9 cellular contexts compared by ENCODE assay signal in the genomic region with DNA sequence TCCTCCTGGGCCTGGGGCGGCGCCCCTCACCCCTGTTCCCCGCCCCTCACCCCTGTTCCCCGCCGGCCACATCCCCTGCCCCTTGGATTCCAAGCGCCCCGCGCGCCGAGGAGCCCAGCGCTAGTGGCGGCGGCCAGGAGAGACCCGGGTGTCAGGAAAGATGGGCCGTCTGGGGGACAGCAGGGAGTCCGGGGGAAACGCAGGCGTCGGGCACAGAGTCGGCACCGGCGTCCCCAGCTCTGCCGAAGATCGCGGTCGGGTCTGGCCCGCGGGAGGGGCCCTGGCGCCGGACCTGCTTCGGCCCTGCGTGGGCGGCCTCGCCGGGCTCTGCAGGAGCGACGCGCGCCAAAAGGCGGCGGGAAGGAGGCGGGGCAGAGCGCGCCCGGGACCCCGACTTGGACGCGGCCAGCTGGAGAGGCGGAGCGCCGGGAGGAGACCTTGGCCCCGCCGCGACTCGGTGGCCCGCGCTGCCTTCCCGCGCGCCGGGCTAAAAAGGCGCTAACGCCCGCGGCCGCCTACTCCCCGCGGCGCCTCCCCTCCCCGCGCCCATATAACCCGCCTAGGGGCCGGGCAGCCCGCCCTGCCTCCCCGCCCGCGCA. TPM values are rescaled to one million over a fixed set of nuclear protein-coding genes. Genes with fewer than 3 reads are reported as not detected.
A peak's percentile ranks its signal among the peaks of the same experiment; 100 is the strongest.
DNase-seq lines count a peak whose midpoint lies in the region; ATAC-seq and TF ChIP-seq lines count a peak whose summit lies in the region.
"Had no signal": no experiment of that assay in that cellular context is flagged by ENCODE, and none has a peak within 500 bp of the region (broad histone marks: within the 10 kb centered on the region; RNA-seq: fewer than 3 reads in every experiment).

TP73 (plus strand) TSS at position 578 of the 599 bp plus-strand sequence. CDS start 29,850 bp downstream, outside the sequence.

- H3K4me1 Mint-ChIP-seq in T-cell = peaks cover 23 to 29% (median 26%) of the 10 kb centered on the region in 3 donors

- no peak for TF ChIP-seq RAD21 in HCT116 (IDR thresholded peaks at IDR 0.05; ENCODE audit: low read depth)

- BruUV-seq in HCT116 (replicated peaks; lab: Mats Ljungman, UMichigan) = no TSS peak

- in situ Hi-C loops in transverse colon (cut with MboI; ENCODE audit: low pct_ligation_motif_present in 1 of 4, low pct_unique_long_range_greater_than_20kb in 1 of 4, low sequenced_read_pairs in 3 of 4) = no loop called here

- H4K20me1 ChIP-seq in HCT116 (ENCODE audit: insufficient read depth) = no peaks in the 10 kb centered on the region

- POLR2A ChIA-PET in HCT116 (lab: Charles Lee) (interaction anchor here (0.9 kb wide), 1 partner anchor 14 kb away, joined by 3 read pairs; no protein-coding TSS in a partner anchor), T-cell (lab: Charles Lee) (no interaction called here)

- 7% methylated on average over 18 of the region's 77 CpGs; no CpG with 5 or more reads in 1 of the 2 donors for WGBS in transverse colon (ENCODE audit: low coverage in 1 of 2), 2 donors

- H3K27ac ChIP-seq in HCT116 (ENCODE audit: low read depth, low read length) = peak within 1 kb of the TSS; percentile 64
- no peak within 1 kb of the TSS for H3K27ac ChIP-seq in iPS-18a (ENCODE audit: low read length)
- no peak within 1 kb of the TSS for H3K27ac ChIP-seq in transverse colon
- H3K27ac ChIP-seq: epithelial cell of prostate had no signal

- ATAC-seq in HCT116 (peak; percentile 58), T-cell (replicated peaks in 1 of 4) (no peak), HG03571 (IDR thresholded peaks at IDR 0.05; ENCODE audit: unreplicated experiment) (no peak), HG03521 (IDR thresholded peaks at IDR 0.05; ENCODE audit: unreplicated experiment) (no peak)

- DNase-seq in DMS53 (lab: John Stamatoyannopoulos, UW) (peak; percentile 76), HCT116 (ENCODE audit: low read depth, low spot score) (peak; percentile 21), T-cell (peak in 2 of 34 experiments; percentile 11 to 18), transverse colon (no peak), NAMALWA (ENCODE audit: low spot score) (no peak)

- CTCF ChIA-PET in HCT116 (lab: Charles Lee) = interaction anchor here (1.3 kb wide), 1 partner anchor 33 kb away, joined by 5 read pairs; no protein-coding TSS in a partner anchor
- CTCF ChIA-PET in T-cell (lab: Charles Lee) = no interaction called here

- TF ChIP-seq EP300 in transverse colon (IDR thresholded peaks at IDR 0.05; ENCODE audit: low read depth) = no peak

- peaks cover 4 to 7% of the 10 kb centered on the region in 2 experiments; a peak in 2 of 4 replicates for H3K36me3 ChIP-seq in HCT116 (ENCODE audit: control insufficient read depth in 1 of 2, insufficient read depth in 2 of 2, low read length in 2 of 2)
- H3K36me3 ChIP-seq in iPS-18a (ENCODE audit: control insufficient read depth, low read depth, low read length) = peaks cover under 1% of the 10 kb centered on the region
- H3K36me3 ChIP-seq in transverse colon = peaks cover 0 to 3% (median under 1%) of the 10 kb centered on the region in 4 donors

- peaks cover 61% of the 10 kb centered on the region for H3K79me2 ChIP-seq in HCT116 (ENCODE audit: insufficient read depth, low read length)

- H3K27me3 ChIP-seq in HCT116 (ENCODE audit: insufficient read depth, low read length) (no peaks in the 10 kb centered on the region), iPS-18a (ENCODE audit: control insufficient read depth, insufficient read depth, low read length) (peaks cover 77% of the 10 kb centered on the region), transverse colon (peaks cover 70% of the 10 kb centered on the region)

- no peaks in the 10 kb centered on the region for H3K9me2 ChIP-seq in HCT116 (ENCODE audit: insufficient read depth)

- H3K4me2 ChIP-seq in HCT116 (ENCODE audit: low read length) = peak within 1 kb of the TSS; percentile 91

- intact Hi-C loops in HCT116 (cut with micrococcal nuclease) = no loop called here
- intact Hi-C loops in transverse colon (cut with DNase I; ENCODE audit: low total_unique reads) = no loop called here

- peak within 1 kb of the TSS; percentile 70 to 80 for H3K4me3 ChIP-seq in HCT116 (replicated peaks in 1 of 2; ENCODE audit: low read depth in 1 of 2, low read length in 2 of 2)
- peak within 1 kb of the TSS; percentile 50 for H3K4me3 ChIP-seq in iPS-18a (ENCODE audit: low read length)
- peak within 1 kb of the TSS in 3 of 4 donors; percentile 8 to 46 (median 35) for H3K4me3 ChIP-seq in transverse colon

- H3K27me3 Mint-ChIP-seq in T-cell = peaks cover 38 to 49% of the 10 kb centered on the region in 2 donors

- H3K36me3 Mint-ChIP-seq in T-cell = peaks cover 11% of the 10 kb centered on the region

- RAD21 ChIA-PET in HCT116 (lab: Charles Lee; ENCODE audit: low non-redundant PET in 1 of 2, low total read pairs in 2 of 2, uncharacterized antibody in 2 of 2, unreplicated experiment in 2 of 2) = no interaction called here

- H3K4me3 Mint-ChIP-seq in T-cell = peak within 1 kb of the TSS; percentile 31 to 73 (median 50)

- TF ChIP-seq CTCF in HCT116 (IDR thresholded peaks at IDR 0.05 in 2 of 3, conservative IDR thresholded peaks at IDR 0.05 in 1 of 3; ENCODE audit: borderline replicate concordance in 1 of 3, insufficient read depth in 1 of 3, low read depth in 2 of 3, low read length in 2 of 3) (0 out of 6 replicates have a peak, but pooled peaks of 1 of the 3 experiments have one; percentile 6), transverse colon (IDR thresholded peaks at IDR 0.05) (no peak)

- no peaks in the 10 kb centered on the region for H3K9me3 Mint-ChIP-seq in T-cell

- TF ChIP-seq POLR2A in HCT116 (IDR thresholded peaks at IDR 0.05; ENCODE audit: borderline replicate concordance, extremely low read depth, insufficient read depth, insufficient read length) (no peak), transverse colon (IDR thresholded peaks at IDR 0.05) (no peak)

- peaks cover 18 to 29% of the 10 kb centered on the region in 2 experiments for H3K4me1 ChIP-seq in HCT116 (ENCODE audit: control insufficient read depth in 1 of 2, insufficient read depth in 2 of 2, low read length in 2 of 2)
- H3K4me1 ChIP-seq in iPS-18a (ENCODE audit: control insufficient read depth, low read depth, low read length) = peaks cover 4% of the 10 kb centered on the region
- H3K4me1 ChIP-seq in transverse colon = peaks cover 12 to 43% (median 35%) of the 10 kb centered on the region in 4 donors

- no peak within 1 kb of the TSS for H3K27ac Mint-ChIP-seq in T-cell

- H2AFZ ChIP-seq in HCT116 (ENCODE audit: low read depth, low read length, poor library complexity, severe bottlenecking) = no peak within 1 kb of the TSS

- peak within 1 kb of the TSS; percentile 85 for H3K9ac ChIP-seq in HCT116 (ENCODE audit: low read length)
- no peak within 1 kb of the TSS for H3K9ac ChIP-seq in iPS-18a (ENCODE audit: low read length)

- H3K9me3 ChIP-seq in HCT116 (ENCODE audit: control insufficient read depth in 1 of 2, insufficient read depth in 1 of 2, low read depth in 1 of 2, low read length in 2 of 2) (no peaks in the 10 kb centered on the region), iPS-18a (ENCODE audit: control insufficient read depth, low read depth, low read length) (no peaks in the 10 kb centered on the region), transverse colon (no peaks in the 10 kb centered on the region)

TF ChIP-seq in HCT116, 20 proteins besides CTCF, POLR2A, EP300 and RAD21:
- TF ChIP-seq EGR1 (IDR thresholded peaks at IDR 0.05; ENCODE audit: low read depth) = peak; percentile 99
- TF ChIP-seq SRF (IDR thresholded peaks at IDR 0.05; ENCODE audit: low read depth) = no peak
- TF ChIP-seq POLR2AphosphoS5 (IDR thresholded peaks at IDR 0.05; ENCODE audit: low read depth, low read length) = 0 out of 2 replicates have a peak, but pooled peaks have one; percentile 37

RNA-seq across cellular contexts. Expression of gene TP73, which starts in this region (rescaled TPM):
- total RNA-seq in HCT116 (2021; ENCODE audit: unreplicated experiment) (19.2 TPM), T-cell (under 1 TPM in 4 of 5 donors, not detected in 1; 0.12 to 0.21 (median 0.18) TPM), transverse colon (under 1 TPM in 2 of 4 donors, not detected in 2; 0.20 to 0.32 TPM)
- polyA plus RNA-seq in HCT116 (2012) = 9.9 and 10.1 TPM in 2 replicates

Comparison
In these comparisons a context has a peak if more than half of its experiments do, and no peak if none do; other contexts are left out.
1. RNA of gene TP73 (total RNA-seq): 19.2 TPM in HCT116 (single experiment); 0.20 to 0.32 TPM in transverse colon and 0.12 to 0.21 TPM in T-cell; every median in the first group is over 10 times any median in the second.
2. DNase-seq: peak in DMS53 (single experiment) and HCT116 (single experiment); none in transverse colon (single experiment) and NAMALWA (single experiment).
3. Peak in every context shown above with its lines, with median percentiles within 50 percentile points of each other: H3K4me3 ChIP-seq.